1 cellular context compared by ENCODE assay signal in the genomic region with DNA sequence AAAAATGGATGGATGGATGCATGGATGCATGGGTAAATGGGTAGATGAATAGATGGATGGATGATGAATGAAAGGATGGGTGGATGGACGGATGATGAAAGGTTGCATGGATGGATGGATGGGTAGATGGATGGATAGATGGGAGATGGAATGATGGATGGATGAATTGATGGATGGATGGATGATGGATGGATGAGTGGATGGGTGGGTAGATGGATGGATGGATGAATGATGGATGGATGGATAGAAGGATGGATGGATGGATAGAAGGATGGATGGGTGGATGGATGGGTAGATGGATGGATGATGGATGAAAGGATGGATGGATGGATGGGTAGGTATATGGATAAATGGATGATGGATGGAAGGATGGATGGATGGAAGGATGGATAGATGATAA.
TF ChIP-seq lines count a peak whose summit lies in the region.

No MANE protein-coding gene starts in this region.

TF ChIP-seq in HEK293, 187 proteins besides CTCF, POLR2A, EP300 and RAD21 (continued from another document and continues in another):
- TF ChIP-seq ATF2 (tag by site-specific recombination; IDR thresholded peaks at IDR 0.05; ENCODE audit: low read depth) (no peak), KLF16 (tag by site-specific recombination; IDR thresholded peaks at IDR 0.05) (peak; percentile 23; the same call in 1 of the 2 replicates), ZNF558 (tag by site-specific recombination; IDR thresholded peaks at IDR 0.05) (no peak), ZBTB6 (tag by site-specific recombination; IDR thresholded peaks at IDR 0.05) (no peak), ZNF701 (tag by site-specific recombination; IDR thresholded peaks at IDR 0.05) (no peak), MYNN (tag by site-specific recombination; IDR thresholded peaks at IDR 0.05; ENCODE audit: borderline replicate concordance) (no peak), ZNF629 (tag by site-specific recombination; IDR thresholded peaks at IDR 0.05) (no peak), SCRT2 (tag by site-specific recombination; IDR thresholded peaks at IDR 0.05) (no peak), ZNF311 (tag by site-specific recombination; IDR thresholded peaks at IDR 0.05; ENCODE audit: borderline replicate concordance) (peak; percentile 95; the same call in 1 of the 2 replicates), ZNF324 (tag by site-specific recombination; IDR thresholded peaks at IDR 0.05) (no peak), ZNF514 (tag by site-specific recombination; IDR thresholded peaks at IDR 0.05) (no peak), PRDM4 (tag by site-specific recombination; IDR thresholded peaks at IDR 0.05) (no peak), KLF10 (tag by site-specific recombination; IDR thresholded peaks at IDR 0.05) (no peak), KLF17 (tag by site-specific recombination; IDR thresholded peaks at IDR 0.05) (no peak), ZSCAN23 (tag by site-specific recombination; IDR thresholded peaks at IDR 0.05) (no peak), ZNF544 (tag by site-specific recombination; IDR thresholded peaks at IDR 0.05) (no peak), ZNF548 (tag by site-specific recombination; IDR thresholded peaks at IDR 0.05) (peak; percentile 60), ZNF530 (tag by site-specific recombination; IDR thresholded peaks at IDR 0.05; ENCODE audit: low read depth) (no peak), ZNF518A (tag by site-specific recombination; conservative IDR thresholded peaks at IDR 0.05; ENCODE audit: low read depth) (no peak), ZNF302 (tag by site-specific recombination; IDR thresholded peaks at IDR 0.05; ENCODE audit: low read depth) (no peak), ZNF660 (tag by site-specific recombination; IDR thresholded peaks at IDR 0.05) (no peak), ZBTB8A (tag by site-specific recombination; IDR thresholded peaks at IDR 0.05) (no peak), ZNF624 (tag by site-specific recombination; IDR thresholded peaks at IDR 0.05) (no peak), ZNF169 (tag by site-specific recombination; IDR thresholded peaks at IDR 0.05) (peak; percentile 56; the same call in 1 of the 2 replicates), ZFP37 (tag by site-specific recombination; IDR thresholded peaks at IDR 0.05) (no peak), ZSCAN16 (tag by site-specific recombination; IDR thresholded peaks at IDR 0.05) (no peak), WT1 (tag by site-specific recombination; IDR thresholded peaks at IDR 0.05) (no peak), ZNF16 (tag by site-specific recombination; IDR thresholded peaks at IDR 0.05; ENCODE audit: low read depth) (no peak), ZNF211 (tag by site-specific recombination; IDR thresholded peaks at IDR 0.05; ENCODE audit: low read depth) (peak; percentile 67; the same call in 1 of the 2 replicates), ZNF114 (tag by site-specific recombination; IDR thresholded peaks at IDR 0.05) (peak; percentile 50; the same call in 1 of the 2 replicates), ZNF19 (tag by site-specific recombination; IDR thresholded peaks at IDR 0.05; ENCODE audit: low read depth) (0 out of 2 replicates have a peak, but pooled peaks have one; percentile 8), PRDM10 (tag by site-specific recombination; IDR thresholded peaks at IDR 0.05) (no peak), GLIS2 (tag by site-specific recombination; IDR thresholded peaks at IDR 0.05) (no peak)
- TF ChIP-seq, protein P1, sequence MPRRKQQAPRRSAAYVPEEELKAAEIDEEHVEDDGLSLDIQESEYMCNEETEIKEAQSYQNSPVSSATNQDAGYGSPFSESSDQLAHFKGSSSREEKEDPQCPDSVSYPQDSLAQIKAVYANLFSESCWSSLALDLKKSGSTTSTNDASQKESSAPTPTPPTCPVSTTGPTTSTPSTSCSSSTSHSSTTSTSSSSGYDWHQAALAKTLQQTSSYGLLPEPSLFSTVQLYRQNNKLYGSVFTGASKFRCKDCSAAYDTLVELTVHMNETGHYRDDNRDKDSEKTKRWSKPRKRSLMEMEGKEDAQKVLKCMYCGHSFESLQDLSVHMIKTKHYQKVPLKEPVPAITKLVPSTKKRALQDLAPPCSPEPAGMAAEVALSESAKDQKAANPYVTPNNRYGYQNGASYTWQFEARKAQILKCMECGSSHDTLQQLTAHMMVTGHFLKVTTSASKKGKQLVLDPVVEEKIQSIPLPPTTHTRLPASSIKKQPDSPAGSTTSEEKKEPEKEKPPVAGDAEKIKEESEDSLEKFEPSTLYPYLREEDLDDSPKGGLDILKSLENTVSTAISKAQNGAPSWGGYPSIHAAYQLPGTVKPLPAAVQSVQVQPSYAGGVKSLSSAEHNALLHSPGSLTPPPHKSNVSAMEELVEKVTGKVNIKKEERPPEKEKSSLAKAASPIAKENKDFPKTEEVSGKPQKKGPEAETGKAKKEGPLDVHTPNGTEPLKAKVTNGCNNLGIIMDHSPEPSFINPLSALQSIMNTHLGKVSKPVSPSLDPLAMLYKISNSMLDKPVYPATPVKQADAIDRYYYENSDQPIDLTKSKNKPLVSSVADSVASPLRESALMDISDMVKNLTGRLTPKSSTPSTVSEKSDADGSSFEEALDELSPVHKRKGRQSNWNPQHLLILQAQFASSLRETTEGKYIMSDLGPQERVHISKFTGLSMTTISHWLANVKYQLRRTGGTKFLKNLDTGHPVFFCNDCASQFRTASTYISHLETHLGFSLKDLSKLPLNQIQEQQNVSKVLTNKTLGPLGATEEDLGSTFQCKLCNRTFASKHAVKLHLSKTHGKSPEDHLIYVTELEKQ (tag by site-specific recombination; IDR thresholded peaks at IDR 0.05; ENCODE audit: borderline replicate concordance), result no peak
- TF ChIP-seq, protein P2, sequence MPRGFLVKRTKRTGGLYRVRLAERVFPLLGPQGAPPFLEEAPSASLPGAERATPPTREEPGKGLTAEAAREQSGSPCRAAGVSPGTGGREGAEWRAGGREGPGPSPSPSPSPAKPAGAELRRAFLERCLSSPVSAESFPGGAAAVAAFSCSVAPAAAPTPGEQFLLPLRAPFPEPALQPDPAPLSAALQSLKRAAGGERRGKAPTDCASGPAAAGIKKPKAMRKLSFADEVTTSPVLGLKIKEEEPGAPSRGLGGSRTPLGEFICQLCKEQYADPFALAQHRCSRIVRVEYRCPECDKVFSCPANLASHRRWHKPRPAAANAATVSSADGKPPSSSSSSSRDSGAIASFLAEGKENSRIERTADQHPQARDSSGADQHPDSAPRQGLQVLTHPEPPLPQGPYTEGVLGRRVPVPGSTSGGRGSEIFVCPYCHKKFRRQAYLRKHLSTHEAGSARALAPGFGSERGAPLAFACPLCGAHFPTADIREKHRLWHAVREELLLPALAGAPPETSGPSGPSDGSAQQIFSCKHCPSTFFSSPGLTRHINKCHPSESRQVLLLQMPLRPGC (tag by site-specific recombination; IDR thresholded peaks at IDR 0.05), result no peak
- TF ChIP-seq, protein P3, sequence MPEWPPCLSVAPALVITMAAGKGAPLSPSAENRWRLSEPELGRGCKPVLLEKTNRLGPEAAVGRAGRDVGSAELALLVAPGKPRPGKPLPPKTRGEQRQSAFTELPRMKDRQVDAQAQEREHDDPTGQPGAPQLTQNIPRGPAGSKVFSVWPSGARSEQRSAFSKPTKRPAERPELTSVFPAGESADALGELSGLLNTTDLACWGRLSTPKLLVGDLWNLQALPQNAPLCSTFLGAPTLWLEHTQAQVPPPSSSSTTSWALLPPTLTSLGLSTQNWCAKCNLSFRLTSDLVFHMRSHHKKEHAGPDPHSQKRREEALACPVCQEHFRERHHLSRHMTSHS (tag by site-specific recombination; IDR thresholded peaks at IDR 0.05), result peak; percentile 75
